In genomic region chr3:191120447-191121304, GRCh38 we compare ENCODE assay signal across 15 cellular contexts.
DNase-seq lines count a peak whose midpoint lies in the region; ATAC-seq, FAIRE-seq and TF ChIP-seq lines count a peak whose summit lies in the region.
"Had no signal": no experiment of that assay in that cellular context is flagged by ENCODE, and none has a peak within 500 bp of the region (broad histone marks: within the 10 kb centered on the region; RNA-seq: fewer than 3 reads in every experiment).

No MANE protein-coding gene starts in this region.

- no peak overlapping the region for H2AFZ ChIP-seq in astrocyte (ENCODE audit: low read depth, low read length)

- TF ChIP-seq CTCF in astrocyte (IDR thresholded peaks at IDR 0.05; ENCODE audit: insufficient read depth, low read depth, low read length) = no peak

- H3K9me3 Mint-ChIP-seq in astrocyte (ENCODE audit: unreplicated experiment) = no peaks in the 10 kb centered on the region

- no peak overlapping the region for H3K4me3 Mint-ChIP-seq in astrocyte (ENCODE audit: unreplicated experiment)
- H3K4me3 Mint-ChIP-seq: stimulated activated memory B cell treated with anti-CD40 and anti-IgM and Interleukin-4, amounts not matched to agents 10 μg/mL and 1 μg/mL and 100 μg/mL, for 72 hours; T-cell had no signal

- H3K27ac Mint-ChIP-seq in astrocyte (ENCODE audit: unreplicated experiment) = no peak overlapping the region
- H3K27ac Mint-ChIP-seq: stimulated activated memory B cell treated with anti-CD40 and anti-IgM and Interleukin-4, amounts not matched to agents 10 μg/mL and 1 μg/mL and 100 μg/mL, for 72 hours; T-cell had no signal

- H4K20me1 ChIP-seq in astrocyte (ENCODE audit: insufficient read depth, low read length) = no peaks in the 10 kb centered on the region

- no peak overlapping the region for H3K4me3 ChIP-seq in astrocyte (ENCODE audit: insufficient read depth, low read depth, low read length)
- H3K4me3 ChIP-seq: dorsolateral prefrontal cortex, tibial nerve had no signal

- H3K9me3 ChIP-seq in astrocyte (ENCODE audit: insufficient read depth, low read depth, low read length) = no peaks in the 10 kb centered on the region
- H3K9me3 ChIP-seq: tibial nerve had no signal

- no peaks in the 10 kb centered on the region for H3K36me3 Mint-ChIP-seq in astrocyte (ENCODE audit: low read depth, unreplicated experiment)
- H3K36me3 Mint-ChIP-seq: stimulated activated memory B cell treated with anti-CD40 and anti-IgM and Interleukin-4, amounts not matched to agents 10 μg/mL and 1 μg/mL and 100 μg/mL, for 72 hours; T-cell had no signal

- H3K27ac ChIP-seq in astrocyte (ENCODE audit: low read depth, low read length) = no peak overlapping the region
- H3K27ac ChIP-seq: dorsolateral prefrontal cortex, tibial nerve had no signal

- H3K4me2 ChIP-seq in astrocyte (ENCODE audit: low read length) = no peak overlapping the region

- no peaks in the 10 kb centered on the region for H3K4me1 Mint-ChIP-seq in astrocyte (ENCODE audit: low read depth, unreplicated experiment)
- H3K4me1 Mint-ChIP-seq: stimulated activated memory B cell treated with anti-CD40 and anti-IgM and Interleukin-4, amounts not matched to agents 10 μg/mL and 1 μg/mL and 100 μg/mL, for 72 hours; T-cell had no signal

- FAIRE-seq in astrocyte (lab: Jason Lieb, UNC) = no peak

- H3K4me1 ChIP-seq in astrocyte (ENCODE audit: insufficient read depth, low read length) = no peaks in the 10 kb centered on the region
- H3K4me1 ChIP-seq: tibial nerve had no signal

- H3K36me3 ChIP-seq in astrocyte (ENCODE audit: insufficient read depth, low read length) = no peaks in the 10 kb centered on the region
- H3K36me3 ChIP-seq: tibial nerve had no signal

- no peak overlapping the region for H3K9ac ChIP-seq in astrocyte (ENCODE audit: low read length)

- H3K27me3 Mint-ChIP-seq in astrocyte (ENCODE audit: low read depth, unreplicated experiment) = no peaks in the 10 kb centered on the region
- H3K27me3 Mint-ChIP-seq: stimulated activated memory B cell treated with anti-CD40 and anti-IgM and Interleukin-4, amounts not matched to agents 10 μg/mL and 1 μg/mL and 100 μg/mL, for 72 hours; T-cell had no signal

- DNase-seq in astrocyte (ENCODE audit: low read depth) (peak; percentile 34), NCI-H2107 (lab: John Stamatoyannopoulos, UW) (no peak), amniotic stem cell (lab: John Stamatoyannopoulos, UW) (no peak), AG08395 (ENCODE audit: low spot score) (no peak)
- DNase-seq in activated CD8-positive, alpha-beta memory T cell treated with anti-CD3 and anti-CD28 coated beads for 24 hours = no peak
- DNase-seq: dorsolateral prefrontal cortex, GF-D8, MV-4-11, NCI-H2081 treated with DMSO at 0.1 percent for 48 hours, T-cell had no signal

- no peaks in the 10 kb centered on the region for H3K79me2 ChIP-seq in astrocyte (ENCODE audit: insufficient read depth, low read length)

- peak; percentile 42 for ATAC-seq in GM18867 (IDR thresholded peaks at IDR 0.05; ENCODE audit: unreplicated experiment)
- ATAC-seq in GM21447 (IDR thresholded peaks at IDR 0.05; ENCODE audit: unreplicated experiment) = peak; percentile 79
- peak; percentile 80 for ATAC-seq in HG03097 (IDR thresholded peaks at IDR 0.05; ENCODE audit: low FRiP score, unreplicated experiment)
- ATAC-seq: stimulated activated memory B cell treated with anti-CD40 and anti-IgM and Interleukin-4, amounts not matched to agents 10 μg/mL and 1 μg/mL and 100 μg/mL, for 72 hours; T-cell had no signal

- no peaks in the 10 kb centered on the region for H3K27me3 ChIP-seq in astrocyte (ENCODE audit: insufficient read depth, low read length)
- H3K27me3 ChIP-seq: tibial nerve had no signal
